In the genomic region with DNA sequence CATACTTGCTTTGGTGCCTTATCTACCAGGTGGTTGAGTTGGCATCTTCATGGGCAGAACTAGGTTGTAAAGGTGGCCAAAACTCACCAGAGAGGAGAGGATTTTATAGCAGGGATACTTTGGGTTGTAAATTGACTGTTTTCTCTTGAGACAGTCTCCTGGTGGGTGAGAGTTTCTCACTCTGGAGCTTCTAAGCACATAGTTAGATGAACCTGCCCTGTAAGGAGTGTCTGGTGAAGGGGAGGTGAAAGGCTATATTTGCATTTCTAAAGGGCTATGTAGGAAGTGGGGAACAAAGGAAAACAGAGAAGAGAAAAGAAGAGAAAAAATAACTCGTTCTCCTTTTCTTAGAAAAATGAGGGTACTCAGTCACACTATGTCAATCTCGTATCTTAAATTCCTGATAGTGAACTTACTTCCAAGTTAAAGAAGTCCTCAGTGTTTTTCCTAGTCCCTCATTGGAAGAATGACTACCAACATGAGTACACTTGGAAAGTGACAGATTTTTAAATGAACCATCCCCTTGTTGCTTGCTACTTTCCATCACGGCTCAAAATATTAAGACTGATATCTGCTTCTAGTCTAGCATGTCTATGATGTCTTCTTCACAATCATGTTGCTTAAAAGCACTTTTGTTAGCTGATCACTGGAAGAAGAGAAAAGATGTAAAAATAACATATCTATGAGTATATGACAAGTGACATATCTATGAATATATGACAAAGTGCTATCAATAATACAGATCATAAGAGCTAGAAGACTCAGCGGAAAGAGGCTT, we compare ENCODE assay signal across 1 cellular context.
TF ChIP-seq lines count a peak whose summit lies in the region.

No MANE protein-coding gene starts in this region.

TF ChIP-seq in GM23338, 12 proteins besides CTCF, POLR2A, EP300 and RAD21 (continued from another document):
- TF ChIP-seq, protein P1, sequence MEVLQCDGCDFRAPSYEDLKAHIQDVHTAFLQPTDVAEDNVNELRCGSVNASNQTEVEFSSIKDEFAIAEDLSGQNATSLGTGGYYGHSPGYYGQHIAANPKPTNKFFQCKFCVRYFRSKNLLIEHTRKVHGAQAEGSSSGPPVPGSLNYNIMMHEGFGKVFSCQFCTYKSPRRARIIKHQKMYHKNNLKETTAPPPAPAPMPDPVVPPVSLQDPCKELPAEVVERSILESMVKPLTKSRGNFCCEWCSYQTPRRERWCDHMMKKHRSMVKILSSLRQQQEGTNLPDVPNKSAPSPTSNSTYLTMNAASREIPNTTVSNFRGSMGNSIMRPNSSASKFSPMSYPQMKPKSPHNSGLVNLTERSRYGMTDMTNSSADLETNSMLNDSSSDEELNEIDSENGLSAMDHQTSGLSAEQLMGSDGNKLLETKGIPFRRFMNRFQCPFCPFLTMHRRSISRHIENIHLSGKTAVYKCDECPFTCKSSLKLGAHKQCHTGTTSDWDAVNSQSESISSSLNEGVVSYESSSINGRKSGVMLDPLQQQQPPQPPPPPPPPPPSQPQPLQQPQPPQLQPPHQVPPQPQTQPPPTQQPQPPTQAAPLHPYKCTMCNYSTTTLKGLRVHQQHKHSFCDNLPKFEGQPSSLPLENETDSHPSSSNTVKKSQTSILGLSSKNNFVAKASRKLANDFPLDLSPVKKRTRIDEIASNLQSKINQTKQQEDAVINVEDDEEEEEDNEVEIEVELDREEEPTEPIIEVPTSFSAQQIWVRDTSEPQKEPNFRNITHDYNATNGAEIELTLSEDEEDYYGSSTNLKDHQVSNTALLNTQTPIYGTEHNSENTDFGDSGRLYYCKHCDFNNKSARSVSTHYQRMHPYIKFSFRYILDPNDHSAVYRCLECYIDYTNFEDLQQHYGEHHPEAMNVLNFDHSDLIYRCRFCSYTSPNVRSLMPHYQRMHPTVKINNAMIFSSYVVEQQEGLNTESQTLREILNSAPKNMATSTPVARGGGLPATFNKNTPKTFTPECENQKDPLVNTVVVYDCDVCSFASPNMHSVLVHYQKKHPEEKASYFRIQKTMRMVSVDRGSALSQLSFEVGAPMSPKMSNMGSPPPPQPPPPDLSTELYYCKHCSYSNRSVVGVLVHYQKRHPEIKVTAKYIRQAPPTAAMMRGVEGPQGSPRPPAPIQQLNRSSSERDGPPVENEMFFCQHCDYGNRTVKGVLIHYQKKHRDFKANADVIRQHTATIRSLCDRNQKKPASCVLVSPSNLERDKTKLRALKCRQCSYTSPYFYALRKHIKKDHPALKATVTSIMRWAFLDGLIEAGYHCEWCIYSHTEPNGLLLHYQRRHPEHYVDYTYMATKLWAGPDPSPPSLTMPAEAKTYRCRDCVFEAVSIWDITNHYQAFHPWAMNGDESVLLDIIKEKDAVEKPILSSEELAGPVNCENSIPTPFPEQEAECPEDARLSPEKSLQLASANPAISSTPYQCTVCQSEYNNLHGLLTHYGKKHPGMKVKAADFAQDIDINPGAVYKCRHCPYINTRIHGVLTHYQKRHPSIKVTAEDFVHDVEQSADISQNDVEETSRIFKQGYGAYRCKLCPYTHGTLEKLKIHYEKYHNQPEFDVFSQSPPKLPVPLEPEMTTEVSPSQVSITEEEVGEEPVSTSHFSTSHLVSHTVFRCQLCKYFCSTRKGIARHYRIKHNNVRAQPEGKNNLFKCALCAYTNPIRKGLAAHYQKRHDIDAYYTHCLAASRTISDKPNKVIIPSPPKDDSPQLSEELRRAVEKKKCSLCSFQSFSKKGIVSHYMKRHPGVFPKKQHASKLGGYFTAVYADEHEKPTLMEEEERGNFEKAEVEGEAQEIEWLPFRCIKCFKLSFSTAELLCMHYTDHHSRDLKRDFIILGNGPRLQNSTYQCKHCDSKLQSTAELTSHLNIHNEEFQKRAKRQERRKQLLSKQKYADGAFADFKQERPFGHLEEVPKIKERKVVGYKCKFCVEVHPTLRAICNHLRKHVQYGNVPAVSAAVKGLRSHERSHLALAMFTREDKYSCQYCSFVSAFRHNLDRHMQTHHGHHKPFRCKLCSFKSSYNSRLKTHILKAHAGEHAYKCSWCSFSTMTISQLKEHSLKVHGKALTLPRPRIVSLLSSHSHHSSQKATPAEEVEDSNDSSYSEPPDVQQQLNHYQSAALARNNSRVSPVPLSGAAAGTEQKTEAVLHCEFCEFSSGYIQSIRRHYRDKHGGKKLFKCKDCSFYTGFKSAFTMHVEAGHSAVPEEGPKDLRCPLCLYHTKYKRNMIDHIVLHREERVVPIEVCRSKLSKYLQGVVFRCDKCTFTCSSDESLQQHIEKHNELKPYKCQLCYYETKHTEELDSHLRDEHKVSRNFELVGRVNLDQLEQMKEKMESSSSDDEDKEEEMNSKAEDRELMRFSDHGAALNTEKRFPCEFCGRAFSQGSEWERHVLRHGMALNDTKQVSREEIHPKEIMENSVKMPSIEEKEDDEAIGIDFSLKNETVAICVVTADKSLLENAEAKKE (CRISPR knock-in tag; IDR thresholded peaks at IDR 0.05): peak; percentile 79; the same call in 1 of the 2 replicates
- no peak for TF ChIP-seq ZNF331 (CRISPR knock-in tag; IDR thresholded peaks at IDR 0.05; ENCODE audit: low read depth)
- TF ChIP-seq EZH2phosphoT487 (IDR thresholded peaks at IDR 0.05; ENCODE audit: unreplicated experiment): no peak
- no peak for TF ChIP-seq ZNF114 (CRISPR knock-in tag; IDR thresholded peaks at IDR 0.05)
- TF ChIP-seq POLR2AphosphoS5 (IDR thresholded peaks at IDR 0.05; ENCODE audit: low read depth): no peak
